8 cellular contexts compared by ENCODE assay signal in the genomic region with DNA sequence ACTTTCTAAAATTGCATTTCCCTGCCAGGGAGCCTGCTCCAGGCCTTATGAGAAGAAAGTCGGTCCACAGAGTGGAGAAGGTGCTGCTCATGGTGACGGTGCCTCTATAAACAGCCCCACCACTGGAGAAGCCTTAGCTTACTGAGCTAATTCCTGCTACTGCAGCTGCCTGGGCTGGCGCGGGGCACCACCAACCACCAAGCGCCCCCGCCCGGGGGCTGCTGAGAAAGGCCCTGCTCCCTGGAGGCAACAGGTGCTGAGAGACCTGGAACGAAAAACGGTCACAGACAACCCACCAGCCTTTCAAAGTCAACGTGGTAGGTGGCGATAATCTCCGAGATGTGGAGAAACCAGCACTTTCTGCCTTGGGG. TPM values are rescaled to one million over a fixed set of nuclear protein-coding genes. Genes with fewer than 3 reads are reported as not detected.
DNase-seq lines count a peak whose midpoint lies in the region; ATAC-seq and TF ChIP-seq lines count a peak whose summit lies in the region.

No MANE protein-coding gene starts in this region.

- H3K9me3 ChIP-seq in Caco-2, result no peaks in the 10 kb centered on the region

- H3K27ac Mint-ChIP-seq in mesothelial cell of epicardium (peak overlapping the region; percentile 96), Caco-2 (ENCODE audit: unreplicated experiment) (no peak overlapping the region)

- H3K36me3 Mint-ChIP-seq in mesothelial cell of epicardium (no peaks in the 10 kb centered on the region), Caco-2 (ENCODE audit: insufficient read depth, unreplicated experiment) (peaks cover 34% of the 10 kb centered on the region)

- BruUV-seq in Caco-2 (replicated peaks; lab: Mats Ljungman, UMichigan), result no TSS peak

- peaks cover 3% of the 10 kb centered on the region for H3K36me3 ChIP-seq in Caco-2 (ENCODE audit: control insufficient read depth, insufficient read depth, low read length)

- H3K27me3 Mint-ChIP-seq in mesothelial cell of epicardium (ENCODE audit: low read depth) (no peaks in the 10 kb centered on the region), Caco-2 (ENCODE audit: insufficient read depth, unreplicated experiment) (no peaks in the 10 kb centered on the region)

- no peaks in the 10 kb centered on the region for H3K4me1 ChIP-seq in Caco-2

- no peak overlapping the region for H3K4me3 ChIP-seq in Caco-2 (ENCODE audit: low read depth, low read length)

- intact Hi-C loops in Caco-2 (cut with micrococcal nuclease; ENCODE audit: unreplicated experiment), result no loop called here

- TF ChIP-seq CTCF in GM12872 (IDR thresholded peaks at IDR 0.05; ENCODE audit: insufficient read depth, low read depth, low read length) (peak; percentile 51; the same call in 1 of the 3 replicates), mesothelial cell of epicardium (IDR thresholded peaks at IDR 0.05; ENCODE audit: unreplicated experiment) (no peak), Caco-2 (IDR thresholded peaks at IDR 0.05; ENCODE audit: insufficient read depth in 1 of 2, low read depth in 1 of 2, low read length in 1 of 2, severe bottlenecking in 1 of 2, unreplicated experiment in 1 of 2) (no peak)

- ATAC-seq in GM21737 (IDR thresholded peaks at IDR 0.05; ENCODE audit: unreplicated experiment), result no peak

- DNase-seq in NCI-H1694 (lab: John Stamatoyannopoulos, UW), result peak; percentile 7
- DNase-seq in astrocyte of the hippocampus (ENCODE audit: low read depth, low spot score), result peak; percentile 50
- DNase-seq in mesothelial cell of epicardium (ENCODE audit: low spot score in 2 of 2, unreplicated experiment in 2 of 2), result no peak
- DNase-seq in Caco-2, result no peak
- no peak for DNase-seq in H4 (ENCODE audit: low spot score)
- DNase-seq in occipital lobe (lab: John Stamatoyannopoulos, UW), result no peak

- POLR2A ChIA-PET in Caco-2 (lab: Charles Lee), result no interaction called here

- CTCF ChIA-PET in Caco-2 (lab: Charles Lee), result interaction anchor here (0.8 kb wide), 1 partner anchor 40 kb away, joined by 3 read pairs; no protein-coding TSS in a partner anchor

- no peaks in the 10 kb centered on the region for H3K27me3 ChIP-seq in Caco-2 (replicated peaks; ENCODE audit: control insufficient read depth, insufficient read depth, low read length)

- H3K4me3 Mint-ChIP-seq in mesothelial cell of epicardium (peak overlapping the region; percentile 100), Caco-2 (ENCODE audit: unreplicated experiment) (no peak overlapping the region)

- H3K4me1 Mint-ChIP-seq in mesothelial cell of epicardium, result peaks cover 46% of the 10 kb centered on the region
- no peaks in the 10 kb centered on the region for H3K4me1 Mint-ChIP-seq in Caco-2 (ENCODE audit: low read depth, unreplicated experiment)

- H3K9me3 Mint-ChIP-seq in mesothelial cell of epicardium (no peaks in the 10 kb centered on the region), Caco-2 (ENCODE audit: unreplicated experiment) (no peaks in the 10 kb centered on the region)

RNA-seq across cellular contexts. Expression of a gene that starts 2.9 kb away (rescaled TPM):
- total RNA-seq in mesothelial cell of epicardium (96.3 to 99.9 TPM (median 98.5 TPM) in 3 replicates), Caco-2 (2022) (93.7 and 95.6 TPM in 2 replicates), occipital lobe (12.6 TPM)
- total RNA-seq in H4 (2014; rRNA removed; shearing (Covaris generic)), result 19.4 and 23.5 TPM in 2 replicates

RNA-seq across cellular contexts. Expression of a gene that starts 3.8 kb away (rescaled TPM):
- total RNA-seq in mesothelial cell of epicardium, result 11.5 to 15.0 TPM (median 14.2 TPM) in 3 replicates
- 4.9 and 6.6 TPM in 2 replicates for total RNA-seq in Caco-2 (2022)
- 2.2 and 2.7 TPM in 2 replicates for total RNA-seq in H4 (2014; rRNA removed; shearing (Covaris generic))
- total RNA-seq in occipital lobe, result 2.7 TPM

RNA-seq across cellular contexts. Expression of a gene that starts 24.3 kb away (rescaled TPM):
- 7.2 to 8.5 TPM (median 7.2 TPM) in 3 replicates for total RNA-seq in mesothelial cell of epicardium
- total RNA-seq in Caco-2 (2022), result 0.75 and 1.2 TPM in 2 replicates
- total RNA-seq in H4 (2014; rRNA removed; shearing (Covaris generic)), result 0.10 TPM in 1 of 2 replicates, not detected in the other
- 2.8 TPM for total RNA-seq in occipital lobe

RNA-seq across cellular contexts. Expression of a gene that starts 33.9 kb away (rescaled TPM):
- 76.8 to 82.0 TPM (median 79.3 TPM) in 3 replicates for total RNA-seq in mesothelial cell of epicardium
- 91.3 and 93.8 TPM in 2 replicates for total RNA-seq in Caco-2 (2022)
- 167 and 216 TPM in 2 replicates for total RNA-seq in H4 (2014; rRNA removed; shearing (Covaris generic))
- 17.6 TPM for total RNA-seq in occipital lobe

RNA-seq across cellular contexts. Expression of a gene that starts 42.7 kb away (rescaled TPM):
- 52.2 to 64.4 TPM (median 62.8 TPM) in 3 replicates for total RNA-seq in mesothelial cell of epicardium
- 13.0 and 15.7 TPM in 2 replicates for total RNA-seq in Caco-2 (2022)
- 0.31 and 0.82 TPM in 2 replicates for total RNA-seq in H4 (2014; rRNA removed; shearing (Covaris generic))
- 6.6 TPM for total RNA-seq in occipital lobe

Comparison
In these comparisons a context has a peak if more than half of its experiments do, and no peak if none do; other contexts are left out.
1. DNase-seq: peak in NCI-H1694 (single experiment) and astrocyte of the hippocampus (single experiment); none in mesothelial cell of epicardium (0 of 2), Caco-2 (0 of 2), H4 (single experiment) and occipital lobe (single experiment).